ENCODE assay signal across 29 cellular contexts in the genomic region with DNA sequence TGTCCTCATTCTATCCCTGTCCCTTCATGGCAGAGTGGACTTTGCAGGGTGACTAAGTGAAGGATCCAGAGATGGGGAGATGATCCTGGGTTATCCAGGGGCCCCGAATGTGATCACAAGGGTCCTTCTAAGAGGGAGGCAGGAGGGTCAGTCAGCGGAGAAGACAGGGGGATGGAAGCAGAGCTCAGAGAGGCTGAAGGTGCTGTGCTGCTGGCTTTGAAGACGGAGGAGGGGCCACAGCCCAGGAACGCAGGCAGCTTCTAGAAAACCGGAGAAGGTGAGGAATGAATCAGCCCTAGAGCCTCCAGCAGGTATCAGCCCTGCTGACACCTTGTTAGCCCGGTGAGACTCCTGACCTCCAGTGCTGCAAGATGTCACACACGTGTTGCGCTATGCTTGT.
"Had no signal": no experiment of that assay in that cellular context is flagged by ENCODE, and none has a peak within 500 bp of the region (broad histone marks: within the 10 kb centered on the region; RNA-seq: fewer than 3 reads in every experiment).

No MANE protein-coding gene starts in this region.

- H3K27me3 ChIP-seq: body of pancreas, cardiac muscle cell had no signal

- H3K4me1 Mint-ChIP-seq: activated CD4-positive, alpha-beta T cell treated with anti-CD3 and anti-CD28 coated beads for 36 hours; activated CD4-positive, alpha-beta T cell treated with anti-CD3 and anti-CD28 coated beads, Interleukin-2, amount 10 ng/mL, durations not matched to agents 24 days and 14 days; endodermal cell had no signal

- H3K27me3 Mint-ChIP-seq: activated CD4-positive, alpha-beta memory T cell treated with anti-CD3 and anti-CD28 coated beads for 36 hours; activated CD4-positive, alpha-beta T cell treated with anti-CD3 and anti-CD28 coated beads for 36 hours; activated CD4-positive, alpha-beta T cell treated with anti-CD3 and anti-CD28 coated beads, Interleukin-2, amount 10 ng/mL, durations not matched to agents 24 days and 14 days; activated naive CD8-positive, alpha-beta T cell; activated T-cell treated with anti-CD3 and anti-CD28 coated beads, Interleukin-2, amount 50 U/mL, for 24 hours; dendritic cell treated with granulocyte-macrophage colony-stimulating factor and Interleukin-4, amounts not matched to agents 40 ng/mL and 50 ng/mL, for 4 days had no signal

- H3K4me3 Mint-ChIP-seq: activated CD4-positive, alpha-beta memory T cell treated with anti-CD3 and anti-CD28 coated beads for 36 hours; activated CD4-positive, alpha-beta T cell treated with anti-CD3 and anti-CD28 coated beads for 36 hours; activated CD4-positive, alpha-beta T cell treated with anti-CD3 and anti-CD28 coated beads, Interleukin-2, amount 10 ng/mL, durations not matched to agents 24 days and 14 days; activated naive CD8-positive, alpha-beta T cell; activated T-cell treated with anti-CD3 and anti-CD28 coated beads, Interleukin-2, amount 50 U/mL, for 24 hours; activated T-cell treated with anti-CD3 and anti-CD28 coated beads, Interleukin-2, amount 50 U/mL, for 72 hours; central memory CD8-positive, alpha-beta T cell; dendritic cell treated with granulocyte-macrophage colony-stimulating factor and Interleukin-4, amounts not matched to agents 40 ng/mL and 50 ng/mL, for 4 days; endodermal cell had no signal

- H3K36me3 ChIP-seq: cardiac muscle cell had no signal

- FAIRE-seq: frontal cortex had no signal

- H3K4me3 ChIP-seq: body of pancreas, cardiac muscle cell, coronary artery, dorsolateral prefrontal cortex had no signal

- DNase-seq: activated CD4-positive, alpha-beta memory T cell treated with anti-CD3 and anti-CD28 coated beads for 36 hours; activated CD4-positive, alpha-beta T cell treated with anti-CD3 and anti-CD28 coated beads for 36 hours; activated CD4-positive, alpha-beta T cell treated with anti-CD3 and anti-CD28 coated beads, Interleukin-2, amount 10 ng/mL, durations not matched to agents 24 days and 14 days; activated CD4-positive, CD25-positive, alpha-beta regulatory T cell; activated CD4-positive, CD25-positive, alpha-beta regulatory T cell treated with anti-CD3 and anti-CD28 coated beads, Interleukin-2, amount 50 U/mL, for 72 hours; activated CD8-positive, alpha-beta memory T cell treated with anti-CD3 and anti-CD28 coated beads, Interleukin-2, amount 50 U/mL, for 48 hours; activated effector memory CD4-positive, alpha-beta T cell treated with Interleukin-2 at 50 U/mL for 16 hours; activated gamma-delta T cell treated with Interleukin-2 at 50 U/mL for 16 hours; activated naive CD4-positive, alpha-beta T cell treated with anti-CD3 and anti-CD28 coated beads, Interleukin-2, amount 50 U/mL, for 16 hours; activated naive CD4-positive, alpha-beta T cell treated with Interleukin-2 at 50 U/mL for 16 hours; activated T-cell treated with anti-CD3 and anti-CD28 coated beads for 4 hours; activated T-cell treated with anti-CD3 and anti-CD28 coated beads, Interleukin-2, amount 50 U/mL, for 24 hours; activated T-cell treated with anti-CD3 and anti-CD28 coated beads, Interleukin-2, amount 50 U/mL, for 72 hours; amniotic stem cell; anterior cingulate cortex; body of pancreas; dorsolateral prefrontal cortex; effector memory CD4-positive, alpha-beta T cell; endodermal cell; foreskin fibroblast; head of caudate nucleus; T-helper 2 cell had no signal

- ATAC-seq: activated CD4-positive, alpha-beta T cell treated with anti-CD3 and anti-CD28 coated beads for 36 hours; activated T-cell treated with anti-CD3 and anti-CD28 coated beads, Interleukin-2, amount 50 U/mL, for 72 hours; body of pancreas; esophagus mucosa had no signal

- H3K27ac ChIP-seq: body of pancreas, cardiac muscle cell, coronary artery, dorsolateral prefrontal cortex had no signal

- H3K27ac Mint-ChIP-seq: activated CD4-positive, alpha-beta memory T cell treated with anti-CD3 and anti-CD28 coated beads for 36 hours; activated CD4-positive, alpha-beta T cell treated with anti-CD3 and anti-CD28 coated beads for 36 hours; activated CD4-positive, alpha-beta T cell treated with anti-CD3 and anti-CD28 coated beads, Interleukin-2, amount 10 ng/mL, durations not matched to agents 24 days and 14 days; activated naive CD8-positive, alpha-beta T cell; activated T-cell treated with anti-CD3 and anti-CD28 coated beads, Interleukin-2, amount 50 U/mL, for 24 hours; activated T-cell treated with anti-CD3 and anti-CD28 coated beads, Interleukin-2, amount 50 U/mL, for 72 hours; dendritic cell treated with granulocyte-macrophage colony-stimulating factor and Interleukin-4, amounts not matched to agents 40 ng/mL and 50 ng/mL, for 4 days; endodermal cell had no signal
